In genomic region chr6:136529655-136530054, GRCh38 we compare ENCODE assay signal across 20 cellular contexts.
"Had no signal": no experiment of that assay in that cellular context is flagged by ENCODE, and none has a peak within 500 bp of the region (broad histone marks: within the 10 kb centered on the region; RNA-seq: fewer than 3 reads in every experiment).

No MANE protein-coding gene starts in this region.

- H3K27ac ChIP-seq: coronary artery, esophagus muscularis mucosa, gastroesophageal sphincter, left ventricle myocardium inferior, lower lobe of right lung, neutrophil, spleen had no signal

- ATAC-seq: gastroesophageal sphincter; lower lobe of right lung; naive thymus-derived CD4-positive, alpha-beta T cell; sciatic nerve; stimulated activated memory B cell treated with anti-CD40 and anti-IgM and Interleukin-4, amounts not matched to agents 10 μg/mL and 1 μg/mL and 100 μg/mL, for 72 hours; stimulated activated naive CD8-positive, alpha-beta T cell treated with anti-CD3 and anti-CD28 coated beads, Interleukin-15, amount 100 ng/mL, for 72 hours had no signal

- DNase-seq: cerebellar nuclear complex; effector CD8-positive, alpha-beta T cell; glutamatergic neuron; immature natural killer cell; left ventricle myocardium inferior; lower lobe of right lung; mesenchymal stem cell; naive thymus-derived CD4-positive, alpha-beta T cell; spleen; stimulated activated CD4-positive, alpha-beta T cell treated with anti-CD3 and anti-CD28 coated beads, Interleukin-15, amount 100 ng/mL, for 24 hours; stimulated activated CD4-positive, alpha-beta T cell treated with anti-CD3 and anti-CD28 coated beads, Interleukin-1b, Interleukin-23, amount 100 ng/mL, for 48 hours; stimulated activated CD4-positive, alpha-beta T cell treated with anti-CD3 and anti-CD28 coated beads, Interleukin-4, amount 100 ng/mL, for 24 hours; stimulated activated naive CD8-positive, alpha-beta T cell treated with anti-CD3 and anti-CD28 coated beads, Interleukin-15, amount 100 ng/mL, for 72 hours; trophoblast cell had no signal
